Comparison of ENCODE assay signal across 24 cellular contexts in genomic region chr3:104632947-104633346, GRCh38.
"Had no signal": no experiment of that assay in that cellular context is flagged by ENCODE, and none has a peak within 500 bp of the region (broad histone marks: within the 10 kb centered on the region; RNA-seq: fewer than 3 reads in every experiment).

No MANE protein-coding gene starts in this region.

- DNase-seq: activated CD4-positive, alpha-beta memory T cell treated with anti-CD3 and anti-CD28 coated beads, Interleukin-2, amount 10 ng/mL, durations not matched to agents 7 days and 5 days; activated CD4-positive, alpha-beta T cell treated with anti-CD3 and anti-CD28 coated beads, Interleukin-2, amount 10 ng/mL, durations not matched to agents 7 days and 5 days; activated CD8-positive, alpha-beta memory T cell treated with anti-CD3 and anti-CD28 coated beads, Interleukin-2, amount 50 U/mL, for 48 hours; activated gamma-delta T cell; activated naive CD4-positive, alpha-beta T cell treated with anti-CD3 and anti-CD28 coated beads, Interleukin-2, amount 10 ng/mL, durations not matched to agents 7 days and 5 days; activated naive CD8-positive, alpha-beta T cell treated with anti-CD3 and anti-CD28 coated beads, Interleukin-2, amount 10 ng/mL, durations not matched to agents 7 days and 5 days; activated T-cell treated with anti-CD3 and anti-CD28 coated beads, Interleukin-2, amount 50 U/mL, for 24 hours; caudate nucleus; head of caudate nucleus; hippocampal formation; kidney; left colon; mammary epithelial cell; midbrain; naive thymus-derived CD4-positive, alpha-beta T cell; nucleus accumbens; pancreas; psoas muscle; stimulated activated CD4-positive, alpha-beta T cell treated with anti-CD3 and anti-CD28 coated beads, Interleukin-15, amount 100 ng/mL, for 24 hours; stimulated activated naive CD4-positive, alpha-beta T cell; T-helper 1 cell had no signal

- H3K36me3 ChIP-seq: ascending aorta, pancreas, tibial nerve had no signal

- H3K4me3 ChIP-seq: ascending aorta, pancreas, psoas muscle, tibial nerve had no signal

- H3K9me3 ChIP-seq: ascending aorta, pancreas, psoas muscle had no signal

- H3K27me3 ChIP-seq: ascending aorta, pancreas, tibial nerve had no signal

- H3K27ac ChIP-seq: ascending aorta, pancreas, psoas muscle, tibial nerve, VCaP had no signal

- FAIRE-seq: kidney, pancreas had no signal

- H3K4me1 ChIP-seq: ascending aorta, pancreas, psoas muscle, tibial nerve had no signal
